Comparison of ENCODE assay signal across 8 cellular contexts in genomic region chr4:1246901-1247810, GRCh38. TPM values are rescaled to one million over a fixed set of nuclear protein-coding genes. Genes with fewer than 3 reads are reported as not detected.
DNase-seq lines count a peak whose midpoint lies in the region; ATAC-seq and TF ChIP-seq lines count a peak whose summit lies in the region.

No MANE protein-coding gene starts in this region.

- H3K27ac Mint-ChIP-seq in natural killer cell, result peak overlapping the region; percentile 91 to 94

- H3K27me3 ChIP-seq in WERI-Rb-1 (ENCODE audit: insufficient read depth, low read depth, severe bottlenecking), result no peaks in the 10 kb centered on the region
- H3K27me3 ChIP-seq in esophagus muscularis mucosa, result no peaks in the 10 kb centered on the region

- H3K27me3 Mint-ChIP-seq in natural killer cell (ENCODE audit: low read depth in 2 of 2), result no peaks in the 10 kb centered on the region

- H3K4me3 Mint-ChIP-seq in natural killer cell, result peak overlapping the region; percentile 92

- WGBS in esophagus muscularis mucosa, result 13% methylated on average over 38 of the region's 46 CpGs

- no peaks in the 10 kb centered on the region for H3K9me3 Mint-ChIP-seq in natural killer cell

- intact Hi-C loops in esophagus muscularis mucosa (cut with DNase I) (loop anchor here (2.0 to 5.0 kb wide), 2 partner anchors 40 to 80 kb away; no protein-coding TSS in a partner anchor), natural killer cell (cut with micrococcal nuclease) (loop anchor here (1.0 to 2.0 kb wide), 2 partner anchors 45 to 70 kb away; no protein-coding TSS in a partner anchor)

- DNase-seq in AG10803 (ENCODE audit: low read depth) (no peak), GM20000 (ENCODE audit: low spot score) (peak; percentile 66), WERI-Rb-1 (peak; percentile 20), esophagus muscularis mucosa (ENCODE audit: extremely low spot score) (no peak), natural killer cell (peak; percentile 16)

- peaks cover 13% of the 10 kb centered on the region for H3K9me3 ChIP-seq in WERI-Rb-1 (ENCODE audit: severe bottlenecking)
- H3K9me3 ChIP-seq in esophagus muscularis mucosa, result no peaks in the 10 kb centered on the region

- TF ChIP-seq POLR2A in esophagus muscularis mucosa (IDR thresholded peaks at IDR 0.05; ENCODE audit: low read depth), result no peak

- peak overlapping the region; percentile 78 for H3K4me3 ChIP-seq in AG10803 (ENCODE audit: low read length)
- peak overlapping the region; percentile 82 for H3K4me3 ChIP-seq in WERI-Rb-1 (ENCODE audit: low read depth, low read length)
- peak overlapping the region; percentile 73 to 97 (median 82) for H3K4me3 ChIP-seq in esophagus muscularis mucosa

- H3K36me3 ChIP-seq in WERI-Rb-1 (peaks cover 58% of the 10 kb centered on the region), esophagus muscularis mucosa (peaks cover 0 to 6% (median 2%) of the 10 kb centered on the region in 4 donors)

- no peaks in the 10 kb centered on the region for H3K36me3 Mint-ChIP-seq in natural killer cell

- ATAC-seq in natural killer cell (no peak), HG02840 (IDR thresholded peaks at IDR 0.05; ENCODE audit: low FRiP score, unreplicated experiment) (no peak), GM18861 (IDR thresholded peaks at IDR 0.05; ENCODE audit: unreplicated experiment) (no peak), HG02970 (IDR thresholded peaks at IDR 0.05; ENCODE audit: low FRiP score, unreplicated experiment) (no peak)

- no peak for TF ChIP-seq CTCF in AG10803 (conservative IDR thresholded peaks at IDR 0.05; ENCODE audit: low read length)
- TF ChIP-seq CTCF in GM20000 (IDR thresholded peaks at IDR 0.05; ENCODE audit: extremely low read depth, missing control alignments), result no peak
- TF ChIP-seq CTCF in WERI-Rb-1 (IDR thresholded peaks at IDR 0.05; ENCODE audit: low read depth, low read length), result no peak
- TF ChIP-seq CTCF in esophagus muscularis mucosa (IDR thresholded peaks at IDR 0.05), result no peak
- TF ChIP-seq CTCF in natural killer cell (IDR thresholded peaks at IDR 0.05), result no peak

- TF ChIP-seq EP300 in esophagus muscularis mucosa (IDR thresholded peaks at IDR 0.05), result no peak

- H3K4me1 Mint-ChIP-seq in natural killer cell, result peaks cover 69 to 78% of the 10 kb centered on the region in 2 donors

- peak overlapping the region; percentile 97 for H3K27ac ChIP-seq in WERI-Rb-1
- H3K27ac ChIP-seq in esophagus muscularis mucosa (replicated peaks in 1 of 4), result peak overlapping the region; percentile 91 to 99 (median 98)

- peaks cover 72 to 79% (median 74%) of the 10 kb centered on the region in 4 donors for H3K4me1 ChIP-seq in esophagus muscularis mucosa

RNA-seq across cellular contexts. Expression of gene CTBP1, which starts 1.8 kb away (rescaled TPM):
- total RNA-seq in esophagus muscularis mucosa (100 to 1,000 TPM; 110 to 245 (median 172) TPM), natural killer cell (100 to 1,000 TPM; 384 to 388 (median 388) TPM)

RNA-seq across cellular contexts. Expression of gene MAEA, which starts 42.5 kb away (rescaled TPM):
- total RNA-seq in esophagus muscularis mucosa, result 10 to 100 TPM; 54.5 to 63.1 (median 59.8) TPM
- total RNA-seq in natural killer cell, result 10 to 100 TPM; 63.5 to 89.2 (median 64.0) TPM

Comparison
In these comparisons a context has a peak if more than half of its experiments do, and no peak if none do; other contexts are left out.
1. DNase-seq: peak in GM20000 (single experiment), WERI-Rb-1 (single experiment) and natural killer cell (single experiment); none in AG10803 (single experiment) and esophagus muscularis mucosa (single experiment).
2. Peak in every context shown above with its lines, with median percentiles within 50 percentile points of each other: H3K4me3 ChIP-seq.